1 cellular context compared by ENCODE assay signal in genomic region chr9:95771556-95772280, GRCh38.
TF ChIP-seq lines count a peak whose summit lies in the region.

No MANE protein-coding gene starts in this region.

TF ChIP-seq in HepG2, 621 proteins besides CTCF, POLR2A, EP300 and RAD21 (continued from another document and continues in another):
- TF ChIP-seq MLXIP (CRISPR knock-in tag; IDR thresholded peaks at IDR 0.05; ENCODE audit: borderline replicate concordance), result peak; percentile 72; the same call in 1 of the 2 replicates
- TF ChIP-seq BRD4 (CRISPR knock-in tag; IDR thresholded peaks at IDR 0.05), result no peak; the same call in 1 of the 2 replicates
- TF ChIP-seq, protein P1, sequence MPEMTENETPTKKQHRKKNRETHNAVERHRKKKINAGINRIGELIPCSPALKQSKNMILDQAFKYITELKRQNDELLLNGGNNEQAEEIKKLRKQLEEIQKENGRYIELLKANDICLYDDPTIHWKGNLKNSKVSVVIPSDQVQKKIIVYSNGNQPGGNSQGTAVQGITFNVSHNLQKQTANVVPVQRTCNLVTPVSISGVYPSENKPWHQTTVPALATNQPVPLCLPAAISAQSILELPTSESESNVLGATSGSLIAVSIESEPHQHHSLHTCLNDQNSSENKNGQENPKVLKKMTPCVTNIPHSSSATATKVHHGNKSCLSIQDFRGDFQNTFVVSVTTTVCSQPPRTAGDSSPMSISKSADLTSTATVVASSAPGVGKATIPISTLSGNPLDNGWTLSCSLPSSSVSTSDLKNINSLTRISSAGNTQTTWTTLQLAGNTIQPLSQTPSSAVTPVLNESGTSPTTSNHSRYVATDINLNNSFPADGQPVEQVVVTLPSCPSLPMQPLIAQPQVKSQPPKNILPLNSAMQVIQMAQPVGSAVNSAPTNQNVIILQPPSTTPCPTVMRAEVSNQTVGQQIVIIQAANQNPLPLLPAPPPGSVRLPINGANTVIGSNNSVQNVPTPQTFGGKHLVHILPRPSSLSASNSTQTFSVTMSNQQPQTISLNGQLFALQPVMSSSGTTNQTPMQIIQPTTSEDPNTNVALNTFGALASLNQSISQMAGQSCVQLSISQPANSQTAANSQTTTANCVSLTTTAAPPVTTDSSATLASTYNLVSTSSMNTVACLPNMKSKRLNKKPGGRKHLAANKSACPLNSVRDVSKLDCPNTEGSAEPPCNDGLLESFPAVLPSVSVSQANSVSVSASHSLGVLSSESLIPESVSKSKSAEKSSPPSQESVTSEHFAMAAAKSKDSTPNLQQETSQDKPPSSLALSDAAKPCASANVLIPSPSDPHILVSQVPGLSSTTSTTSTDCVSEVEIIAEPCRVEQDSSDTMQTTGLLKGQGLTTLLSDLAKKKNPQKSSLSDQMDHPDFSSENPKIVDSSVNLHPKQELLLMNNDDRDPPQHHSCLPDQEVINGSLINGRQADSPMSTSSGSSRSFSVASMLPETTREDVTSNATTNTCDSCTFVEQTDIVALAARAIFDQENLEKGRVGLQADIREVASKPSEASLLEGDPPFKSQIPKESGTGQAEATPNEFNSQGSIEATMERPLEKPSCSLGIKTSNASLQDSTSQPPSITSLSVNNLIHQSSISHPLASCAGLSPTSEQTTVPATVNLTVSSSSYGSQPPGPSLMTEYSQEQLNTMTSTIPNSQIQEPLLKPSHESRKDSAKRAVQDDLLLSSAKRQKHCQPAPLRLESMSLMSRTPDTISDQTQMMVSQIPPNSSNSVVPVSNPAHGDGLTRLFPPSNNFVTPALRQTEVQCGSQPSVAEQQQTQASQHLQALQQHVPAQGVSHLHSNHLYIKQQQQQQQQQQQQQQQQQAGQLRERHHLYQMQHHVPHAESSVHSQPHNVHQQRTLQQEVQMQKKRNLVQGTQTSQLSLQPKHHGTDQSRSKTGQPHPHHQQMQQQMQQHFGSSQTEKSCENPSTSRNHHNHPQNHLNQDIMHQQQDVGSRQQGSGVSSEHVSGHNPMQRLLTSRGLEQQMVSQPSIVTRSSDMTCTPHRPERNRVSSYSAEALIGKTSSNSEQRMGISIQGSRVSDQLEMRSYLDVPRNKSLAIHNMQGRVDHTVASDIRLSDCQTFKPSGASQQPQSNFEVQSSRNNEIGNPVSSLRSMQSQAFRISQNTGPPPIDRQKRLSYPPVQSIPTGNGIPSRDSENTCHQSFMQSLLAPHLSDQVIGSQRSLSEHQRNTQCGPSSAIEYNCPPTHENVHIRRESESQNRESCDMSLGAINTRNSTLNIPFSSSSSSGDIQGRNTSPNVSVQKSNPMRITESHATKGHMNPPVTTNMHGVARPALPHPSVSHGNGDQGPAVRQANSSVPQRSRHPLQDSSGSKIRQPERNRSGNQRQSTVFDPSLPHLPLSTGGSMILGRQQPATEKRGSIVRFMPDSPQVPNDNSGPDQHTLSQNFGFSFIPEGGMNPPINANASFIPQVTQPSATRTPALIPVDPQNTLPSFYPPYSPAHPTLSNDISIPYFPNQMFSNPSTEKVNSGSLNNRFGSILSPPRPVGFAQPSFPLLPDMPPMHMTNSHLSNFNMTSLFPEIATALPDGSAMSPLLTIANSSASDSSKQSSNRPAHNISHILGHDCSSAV (CRISPR knock-in tag; IDR thresholded peaks at IDR 0.05; ENCODE audit: borderline replicate concordance), result 0 out of 2 replicates have a peak, but pooled peaks have one; percentile 32
- 0 out of 2 replicates have a peak, but pooled peaks have one; percentile 22 for TF ChIP-seq HNF4A (CRISPR knock-in tag; IDR thresholded peaks at IDR 0.05)
- TF ChIP-seq MIER2 (CRISPR knock-in tag; IDR thresholded peaks at IDR 0.05), result peak; percentile 47; the same call in 1 of the 2 replicates
- TF ChIP-seq, protein P2, sequence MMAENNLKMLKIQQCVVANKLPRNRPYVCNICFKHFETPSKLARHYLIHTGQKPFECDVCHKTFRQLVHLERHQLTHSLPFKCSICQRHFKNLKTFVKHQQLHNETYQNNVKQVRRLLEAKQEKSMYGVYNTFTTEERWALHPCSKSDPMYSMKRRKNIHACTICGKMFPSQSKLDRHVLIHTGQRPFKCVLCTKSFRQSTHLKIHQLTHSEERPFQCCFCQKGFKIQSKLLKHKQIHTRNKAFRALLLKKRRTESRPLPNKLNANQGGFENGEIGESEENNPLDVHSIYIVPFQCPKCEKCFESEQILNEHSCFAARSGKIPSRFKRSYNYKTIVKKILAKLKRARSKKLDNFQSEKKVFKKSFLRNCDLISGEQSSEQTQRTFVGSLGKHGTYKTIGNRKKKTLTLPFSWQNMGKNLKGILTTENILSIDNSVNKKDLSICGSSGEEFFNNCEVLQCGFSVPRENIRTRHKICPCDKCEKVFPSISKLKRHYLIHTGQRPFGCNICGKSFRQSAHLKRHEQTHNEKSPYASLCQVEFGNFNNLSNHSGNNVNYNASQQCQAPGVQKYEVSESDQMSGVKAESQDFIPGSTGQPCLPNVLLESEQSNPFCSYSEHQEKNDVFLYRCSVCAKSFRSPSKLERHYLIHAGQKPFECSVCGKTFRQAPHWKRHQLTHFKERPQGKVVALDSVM (CRISPR knock-in tag; IDR thresholded peaks at IDR 0.05), result peak; percentile 67; the same call in 1 of the 2 replicates
- no peak for TF ChIP-seq IKZF5 (CRISPR knock-in tag; IDR thresholded peaks at IDR 0.05)
- peak; percentile 64 for TF ChIP-seq HNRNPLL (IDR thresholded peaks at IDR 0.05; ENCODE audit: low read depth, low read length, poor library complexity, severe bottlenecking)
- peak; percentile 43 for TF ChIP-seq KAT8 (CRISPR knock-in tag; IDR thresholded peaks at IDR 0.05)
- peak; percentile 59; the same call in 1 of the 2 replicates for TF ChIP-seq KDM1A (CRISPR knock-in tag; IDR thresholded peaks at IDR 0.05)
- TF ChIP-seq FOXA1 (IDR thresholded peaks at IDR 0.05), result no peak
- peak; percentile 87 for TF ChIP-seq FOXA1 (CRISPR knock-in tag; IDR thresholded peaks at IDR 0.05)
- TF ChIP-seq, protein P3, sequence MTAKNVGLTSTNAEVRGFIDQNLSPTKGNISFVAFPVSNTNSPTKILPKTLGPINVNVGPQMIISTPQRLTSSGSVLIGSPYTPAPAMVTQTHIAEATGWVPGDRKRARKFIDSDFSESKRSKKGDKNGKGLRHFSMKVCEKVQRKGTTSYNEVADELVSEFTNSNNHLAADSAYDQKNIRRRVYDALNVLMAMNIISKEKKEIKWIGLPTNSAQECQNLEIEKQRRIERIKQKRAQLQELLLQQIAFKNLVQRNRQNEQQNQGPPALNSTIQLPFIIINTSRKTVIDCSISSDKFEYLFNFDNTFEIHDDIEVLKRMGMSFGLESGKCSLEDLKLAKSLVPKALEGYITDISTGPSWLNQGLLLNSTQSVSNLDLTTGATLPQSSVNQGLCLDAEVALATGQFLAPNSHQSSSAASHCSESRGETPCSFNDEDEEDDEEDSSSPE (CRISPR knock-in tag; IDR thresholded peaks at IDR 0.05), result no peak
- peak; percentile 76; the same call in 1 of the 2 replicates for TF ChIP-seq ZNF335 (CRISPR knock-in tag; IDR thresholded peaks at IDR 0.05)
- TF ChIP-seq CEBPG (CRISPR knock-in tag; IDR thresholded peaks at IDR 0.05), result peak; percentile 94
- TF ChIP-seq, protein P4, sequence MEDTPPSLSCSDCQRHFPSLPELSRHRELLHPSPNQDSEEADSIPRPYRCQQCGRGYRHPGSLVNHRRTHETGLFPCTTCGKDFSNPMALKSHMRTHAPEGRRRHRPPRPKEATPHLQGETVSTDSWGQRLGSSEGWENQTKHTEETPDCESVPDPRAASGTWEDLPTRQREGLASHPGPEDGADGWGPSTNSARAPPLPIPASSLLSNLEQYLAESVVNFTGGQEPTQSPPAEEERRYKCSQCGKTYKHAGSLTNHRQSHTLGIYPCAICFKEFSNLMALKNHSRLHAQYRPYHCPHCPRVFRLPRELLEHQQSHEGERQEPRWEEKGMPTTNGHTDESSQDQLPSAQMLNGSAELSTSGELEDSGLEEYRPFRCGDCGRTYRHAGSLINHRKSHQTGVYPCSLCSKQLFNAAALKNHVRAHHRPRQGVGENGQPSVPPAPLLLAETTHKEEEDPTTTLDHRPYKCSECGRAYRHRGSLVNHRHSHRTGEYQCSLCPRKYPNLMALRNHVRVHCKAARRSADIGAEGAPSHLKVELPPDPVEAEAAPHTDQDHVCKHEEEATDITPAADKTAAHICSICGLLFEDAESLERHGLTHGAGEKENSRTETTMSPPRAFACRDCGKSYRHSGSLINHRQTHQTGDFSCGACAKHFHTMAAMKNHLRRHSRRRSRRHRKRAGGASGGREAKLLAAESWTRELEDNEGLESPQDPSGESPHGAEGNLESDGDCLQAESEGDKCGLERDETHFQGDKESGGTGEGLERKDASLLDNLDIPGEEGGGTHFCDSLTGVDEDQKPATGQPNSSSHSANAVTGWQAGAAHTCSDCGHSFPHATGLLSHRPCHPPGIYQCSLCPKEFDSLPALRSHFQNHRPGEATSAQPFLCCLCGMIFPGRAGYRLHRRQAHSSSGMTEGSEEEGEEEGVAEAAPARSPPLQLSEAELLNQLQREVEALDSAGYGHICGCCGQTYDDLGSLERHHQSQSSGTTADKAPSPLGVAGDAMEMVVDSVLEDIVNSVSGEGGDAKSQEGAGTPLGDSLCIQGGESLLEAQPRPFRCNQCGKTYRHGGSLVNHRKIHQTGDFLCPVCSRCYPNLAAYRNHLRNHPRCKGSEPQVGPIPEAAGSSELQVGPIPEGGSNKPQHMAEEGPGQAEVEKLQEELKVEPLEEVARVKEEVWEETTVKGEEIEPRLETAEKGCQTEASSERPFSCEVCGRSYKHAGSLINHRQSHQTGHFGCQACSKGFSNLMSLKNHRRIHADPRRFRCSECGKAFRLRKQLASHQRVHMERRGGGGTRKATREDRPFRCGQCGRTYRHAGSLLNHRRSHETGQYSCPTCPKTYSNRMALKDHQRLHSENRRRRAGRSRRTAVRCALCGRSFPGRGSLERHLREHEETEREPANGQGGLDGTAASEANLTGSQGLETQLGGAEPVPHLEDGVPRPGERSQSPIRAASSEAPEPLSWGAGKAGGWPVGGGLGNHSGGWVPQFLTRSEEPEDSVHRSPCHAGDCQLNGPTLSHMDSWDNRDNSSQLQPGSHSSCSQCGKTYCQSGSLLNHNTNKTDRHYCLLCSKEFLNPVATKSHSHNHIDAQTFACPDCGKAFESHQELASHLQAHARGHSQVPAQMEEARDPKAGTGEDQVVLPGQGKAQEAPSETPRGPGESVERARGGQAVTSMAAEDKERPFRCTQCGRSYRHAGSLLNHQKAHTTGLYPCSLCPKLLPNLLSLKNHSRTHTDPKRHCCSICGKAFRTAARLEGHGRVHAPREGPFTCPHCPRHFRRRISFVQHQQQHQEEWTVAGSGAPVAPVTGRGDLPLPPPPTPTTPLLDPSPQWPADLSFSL (CRISPR knock-in tag; IDR thresholded peaks at IDR 0.05), result peak; percentile 93
- TF ChIP-seq RCOR2 (CRISPR knock-in tag; IDR thresholded peaks at IDR 0.05), result 0 out of 2 replicates have a peak, but pooled peaks have one; percentile 25
- no peak for TF ChIP-seq CHD2 (IDR thresholded peaks at IDR 0.05; ENCODE audit: low read depth, low read length)
- TF ChIP-seq ZNF546 (CRISPR knock-in tag; conservative IDR thresholded peaks at IDR 0.05), result peak; percentile 74; the same call in 1 of the 2 replicates
- TF ChIP-seq RBFOX2 (IDR thresholded peaks at IDR 0.05; ENCODE audit: low read depth, low read length), result peak; percentile 78
- 0 out of 2 replicates have a peak, but pooled peaks have one; percentile 70 for TF ChIP-seq TSC22D2 (CRISPR knock-in tag; IDR thresholded peaks at IDR 0.05; ENCODE audit: borderline replicate concordance)
- 0 out of 2 replicates have a peak, but pooled peaks have one; percentile 17 for TF ChIP-seq MIXL1 (CRISPR knock-in tag; IDR thresholded peaks at IDR 0.05)
- peak; percentile 85 for TF ChIP-seq PITX1 (CRISPR knock-in tag; IDR thresholded peaks at IDR 0.05)
- TF ChIP-seq AHR (CRISPR knock-in tag; IDR thresholded peaks at IDR 0.05), result no peak
- TF ChIP-seq CBX5 (CRISPR knock-in tag; IDR thresholded peaks at IDR 0.05; ENCODE audit: borderline replicate concordance), result peak; percentile 93
- TF ChIP-seq HMG20B (CRISPR knock-in tag; conservative IDR thresholded peaks at IDR 0.05), result peak; percentile 79
- TF ChIP-seq RFX3 (CRISPR knock-in tag; IDR thresholded peaks at IDR 0.05), result no peak
- TF ChIP-seq ZNF607 (CRISPR knock-in tag; IDR thresholded peaks at IDR 0.05; ENCODE audit: borderline replicate concordance), result 0 out of 2 replicates have a peak, but pooled peaks have one; percentile 51
- TF ChIP-seq SOX6 (IDR thresholded peaks at IDR 0.05), result no peak
- TF ChIP-seq SOX6 (CRISPR knock-in tag; IDR thresholded peaks at IDR 0.05), result peak; percentile 80
- TF ChIP-seq ZSCAN25 (CRISPR knock-in tag; IDR thresholded peaks at IDR 0.05), result 0 out of 2 replicates have a peak, but pooled peaks have one; percentile 8
- peak; percentile 93 for TF ChIP-seq GATAD2A (CRISPR knock-in tag; IDR thresholded peaks at IDR 0.05)
- no peak for TF ChIP-seq ZNF350 (CRISPR knock-in tag; IDR thresholded peaks at IDR 0.05; ENCODE audit: borderline replicate concordance, low read depth)
- TF ChIP-seq ZNF652 (CRISPR knock-in tag; IDR thresholded peaks at IDR 0.05; ENCODE audit: borderline replicate concordance, low read depth), result peak; percentile 99
- no peak for TF ChIP-seq U2AF1 (optimal IDR thresholded peaks at IDR 0.05; ENCODE audit: low read depth, low read length)
- TF ChIP-seq, protein P5, sequence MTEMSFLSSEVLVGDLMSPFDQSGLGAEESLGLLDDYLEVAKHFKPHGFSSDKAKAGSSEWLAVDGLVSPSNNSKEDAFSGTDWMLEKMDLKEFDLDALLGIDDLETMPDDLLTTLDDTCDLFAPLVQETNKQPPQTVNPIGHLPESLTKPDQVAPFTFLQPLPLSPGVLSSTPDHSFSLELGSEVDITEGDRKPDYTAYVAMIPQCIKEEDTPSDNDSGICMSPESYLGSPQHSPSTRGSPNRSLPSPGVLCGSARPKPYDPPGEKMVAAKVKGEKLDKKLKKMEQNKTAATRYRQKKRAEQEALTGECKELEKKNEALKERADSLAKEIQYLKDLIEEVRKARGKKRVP (CRISPR knock-in tag; IDR thresholded peaks at IDR 0.05), result peak in 1 of 2 experiments; percentile 80; a peak in 2 of 4 replicates
- no peak for TF ChIP-seq EZH2 (conservative IDR thresholded peaks at IDR 0.05; ENCODE audit: low read depth, low read length)
